ENCODE assay signal across 9 cellular contexts in genomic region chr20:41366546-41367392, GRCh38. TPM values are rescaled to one million over a fixed set of nuclear protein-coding genes. Genes with fewer than 3 reads are reported as not detected.
A peak's percentile ranks its signal among the peaks of the same experiment; 100 is the strongest.
DNase-seq lines count a peak whose midpoint lies in the region; ATAC-seq and TF ChIP-seq lines count a peak whose summit lies in the region.
"Had no signal": no experiment of that assay in that cellular context is flagged by ENCODE, and none has a peak within 500 bp of the region (broad histone marks: within the 10 kb centered on the region; RNA-seq: fewer than 3 reads in every experiment).

Gene EMILIN3 (minus strand): TSS chr20:41366818. CDS start chr20:41366634, 184 bp downstream.

- no peak within 1 kb of the TSS for H3K27ac Mint-ChIP-seq in CD4-positive, alpha-beta memory T cell
- H3K27ac Mint-ChIP-seq in endodermal cell: no peak within 1 kb of the TSS

- no peaks in the 10 kb centered on the region for H3K79me2 ChIP-seq in parathyroid adenoma

- H3K36me3 Mint-ChIP-seq in CD4-positive, alpha-beta memory T cell: peaks cover 0 to 4% of the 10 kb centered on the region in 2 donors
- H3K36me3 Mint-ChIP-seq in endodermal cell (ENCODE audit: low read depth): no peaks in the 10 kb centered on the region

- H3K9me3 ChIP-seq in CD4-positive, alpha-beta memory T cell (ENCODE audit: control insufficient read depth in 1 of 2, low read length in 2 of 2): no peaks in the 10 kb centered on the region
- H3K9me3 ChIP-seq in endodermal cell (ENCODE audit: control insufficient read depth, low read length): no peaks in the 10 kb centered on the region
- H3K9me3 ChIP-seq in parathyroid adenoma (ENCODE audit: control insufficient read depth, low read length): no peaks in the 10 kb centered on the region

- peak within 1 kb of the TSS; percentile 25 for H3K4me2 ChIP-seq in parathyroid adenoma (ENCODE audit: low read length)

- intact Hi-C loops in CD4-positive, alpha-beta memory T cell (cut with micrococcal nuclease): no loop called here

- H3K9ac ChIP-seq in endodermal cell (ENCODE audit: extremely low read depth, low read length, poor library complexity, severe bottlenecking) (no peak within 1 kb of the TSS), parathyroid adenoma (no peak within 1 kb of the TSS)

- peaks cover 0 to 11% (median 6%) of the 10 kb centered on the region in 8 donors for H3K9me3 Mint-ChIP-seq in CD4-positive, alpha-beta memory T cell
- H3K9me3 Mint-ChIP-seq in endodermal cell: peaks cover 8% of the 10 kb centered on the region

- H3K4me3 ChIP-seq in CD4-positive, alpha-beta memory T cell (ENCODE audit: low read length in 2 of 2): no peak within 1 kb of the TSS
- H3K4me3 ChIP-seq in HFF-Myc (replicated peaks; ENCODE audit: low read depth, low read length) (peak within 1 kb of the TSS; percentile 38), endodermal cell (ENCODE audit: low read length) (peak within 1 kb of the TSS; percentile 65), parathyroid adenoma (ENCODE audit: low read depth, low read length) (no peak within 1 kb of the TSS)

- no peak for DNase-seq in CD4-positive, alpha-beta memory T cell
- DNase-seq in HFF-Myc (ENCODE audit: extremely low read depth, low read depth) (no peak), endodermal cell (peak; percentile 80), middle frontal gyrus (ENCODE audit: extremely low spot score, low spot score) (no peak), hepatic stellate cell (ENCODE audit: low spot score) (no peak), hypothalamus (lab: John Stamatoyannopoulos, UW) (no peak)
- DNase-seq: PC-3 had no signal

- TF ChIP-seq CTCF in HFF-Myc (IDR thresholded peaks at IDR 0.05; ENCODE audit: low read depth, low read length, missing control alignments): no peak
- no peak for TF ChIP-seq CTCF in endodermal cell (conservative IDR thresholded peaks at IDR 0.05)
- TF ChIP-seq CTCF in parathyroid adenoma (IDR thresholded peaks at IDR 0.05): no peak

- CTCF ChIA-PET in CD4-positive, alpha-beta memory T cell (lab: Charles Lee; ENCODE audit: partially characterized antibody): no interaction called here

- peaks cover 21 to 31% of the 10 kb centered on the region in 2 donors for H3K27me3 Mint-ChIP-seq in CD4-positive, alpha-beta memory T cell
- H3K27me3 Mint-ChIP-seq in endodermal cell (ENCODE audit: insufficient read depth): peaks cover 57% of the 10 kb centered on the region

- no peak within 1 kb of the TSS for H3K27ac ChIP-seq in CD4-positive, alpha-beta memory T cell (ENCODE audit: low read depth, low read length)
- H3K27ac ChIP-seq in endodermal cell (ENCODE audit: low read depth, low read length) (no peak within 1 kb of the TSS), parathyroid adenoma (no peak within 1 kb of the TSS)

- POLR2A ChIA-PET in CD4-positive, alpha-beta memory T cell (lab: Charles Lee; ENCODE audit: partially characterized antibody): no interaction called here

- H3K4me1 ChIP-seq in CD4-positive, alpha-beta memory T cell (ENCODE audit: insufficient read depth, low read length): no peaks in the 10 kb centered on the region
- no peaks in the 10 kb centered on the region for H3K4me1 ChIP-seq in endodermal cell (ENCODE audit: control insufficient read depth, insufficient read depth, low read length)
- peaks cover 8% of the 10 kb centered on the region for H3K4me1 ChIP-seq in parathyroid adenoma

- no peaks in the 10 kb centered on the region for H3K36me3 ChIP-seq in CD4-positive, alpha-beta memory T cell (ENCODE audit: insufficient read depth, low read length)
- H3K36me3 ChIP-seq in endodermal cell (ENCODE audit: control insufficient read depth, insufficient read depth, low read length): no peaks in the 10 kb centered on the region
- H3K36me3 ChIP-seq in parathyroid adenoma (ENCODE audit: control insufficient read depth, insufficient read depth, low read length): no peaks in the 10 kb centered on the region

- WGBS in endodermal cell (ENCODE audit: insufficient coverage in 1 of 2, insufficient read length in 1 of 2), 2 experiments: 7 to 11% methylated on average over 13 to 93 of the region's 93 CpGs

- peaks cover 8% of the 10 kb centered on the region for H3K27me3 ChIP-seq in CD4-positive, alpha-beta memory T cell (ENCODE audit: insufficient read depth, low read length)
- peaks cover 53% of the 10 kb centered on the region for H3K27me3 ChIP-seq in endodermal cell (ENCODE audit: control insufficient read depth, insufficient read depth, low read length, poor library complexity, severe bottlenecking)
- peaks cover 2% of the 10 kb centered on the region for H3K27me3 ChIP-seq in parathyroid adenoma (ENCODE audit: control insufficient read depth, insufficient read depth, low read length)

- H2AFZ ChIP-seq in parathyroid adenoma: peak within 1 kb of the TSS; percentile 69

- H3K4me3 Mint-ChIP-seq in CD4-positive, alpha-beta memory T cell: peak within 1 kb of the TSS in 6 of 8 donors; percentile 28 to 69 (median 56)
- peak within 1 kb of the TSS; percentile 54 for H3K4me3 Mint-ChIP-seq in endodermal cell

- H3K4me1 Mint-ChIP-seq in CD4-positive, alpha-beta memory T cell: peaks cover 2 to 8% (median 5%) of the 10 kb centered on the region in 4 donors
- H3K4me1 Mint-ChIP-seq in endodermal cell: peaks cover 6% of the 10 kb centered on the region

- no peak for ATAC-seq in HG02588 (IDR thresholded peaks at IDR 0.05; ENCODE audit: unreplicated experiment)

RNA-seq across cellular contexts. Expression of gene EMILIN3, which starts in this region (rescaled TPM):
- total RNA-seq in CD4-positive, alpha-beta memory T cell: not detected
- not detected for polyA plus RNA-seq in CD4-positive, alpha-beta memory T cell
- 1 to 10 TPM; 5.3 to 9.6 TPM for total RNA-seq in endodermal cell
- 9.3 TPM for polyA plus RNA-seq in endodermal cell (2013, experiment 1 of 2)
- 8.2 TPM for polyA plus RNA-seq in endodermal cell (2013, experiment 2 of 2)
- total RNA-seq: PC-3 had no signal

Comparison
In these comparisons a context has a peak if more than half of its experiments do, and no peak if none do; other contexts are left out.
1. RNA of gene EMILIN3 (total RNA-seq): 5.3 to 9.6 TPM in endodermal cell; not detected in CD4-positive, alpha-beta memory T cell; every median in the first group is over 4 times any median in the second.
2. H3K4me3 ChIP-seq: peak in HFF-Myc (single experiment) and endodermal cell (single experiment); none in CD4-positive, alpha-beta memory T cell (0 of 2) and parathyroid adenoma (single experiment).